Comparison of ENCODE assay signal across 1 cellular context in genomic region chr5:90406466-90406865, GRCh38.
TF ChIP-seq lines count a peak whose summit lies in the region.

No MANE protein-coding gene starts in this region.

TF ChIP-seq in A549, 52 proteins besides CTCF, POLR2A, EP300 and RAD21 (continued from another document):
- no peak for TF ChIP-seq BCL3 (IDR thresholded peaks at IDR 0.05)
- TF ChIP-seq FOSL2 (IDR thresholded peaks at IDR 0.05) = no peak
- no peak for TF ChIP-seq FOSL2 (CRISPR knock-in tag; IDR thresholded peaks at IDR 0.05)
- no peak for TF ChIP-seq BHLHE40 (IDR thresholded peaks at IDR 0.05; ENCODE audit: low read depth, low read length)
- no peak for TF ChIP-seq ELK1 (IDR thresholded peaks at IDR 0.05; ENCODE audit: low read depth, low read length)
- TF ChIP-seq HEYL (CRISPR knock-in tag; IDR thresholded peaks at IDR 0.05) = no peak
- TF ChIP-seq FOXS1 (CRISPR knock-in tag; IDR thresholded peaks at IDR 0.05) = no peak
- no peak for TF ChIP-seq POLR2AphosphoS2 (conservative IDR thresholded peaks at IDR 0.05; ENCODE audit: low read length)
- no peak for TF ChIP-seq TP53 (CRISPR knock-in tag; IDR thresholded peaks at IDR 0.05)
- TF ChIP-seq E2F6 (IDR thresholded peaks at IDR 0.05; ENCODE audit: borderline replicate concordance, low read depth) = no peak
- TF ChIP-seq ATOH8 (CRISPR knock-in tag; IDR thresholded peaks at IDR 0.05; ENCODE audit: low read depth) = no peak
- TF ChIP-seq HOXB13 (CRISPR knock-in tag; IDR thresholded peaks at IDR 0.05; ENCODE audit: low read depth) = no peak
- TF ChIP-seq SMC3 (IDR thresholded peaks at IDR 0.05) = no peak
